22 cellular contexts compared by ENCODE assay signal in the genomic region with DNA sequence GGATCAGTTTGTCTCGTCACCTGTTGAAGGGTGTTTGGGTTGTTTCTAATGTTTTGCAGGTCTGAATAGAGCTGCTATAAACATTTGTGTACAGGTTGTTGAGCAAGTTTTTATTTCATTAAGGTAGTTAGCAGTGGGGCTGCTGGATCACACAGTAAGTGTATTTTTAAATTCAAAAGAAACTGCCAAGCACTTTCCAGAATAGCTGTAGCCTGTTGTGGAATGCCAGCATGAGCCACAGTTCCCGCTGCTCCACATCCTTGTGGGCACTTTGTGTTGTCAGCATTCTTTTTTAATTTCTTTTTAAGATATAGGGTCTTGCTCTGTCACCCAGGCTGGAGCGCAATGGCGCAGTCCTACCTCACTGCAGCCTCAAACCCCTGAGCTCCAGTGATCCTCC. TPM values are rescaled to one million over a fixed set of nuclear protein-coding genes. Genes with fewer than 3 reads are reported as not detected.
DNase-seq lines count a peak whose midpoint lies in the region; ATAC-seq, FAIRE-seq and TF ChIP-seq lines count a peak whose summit lies in the region.
"Had no signal": no experiment of that assay in that cellular context is flagged by ENCODE, and none has a peak within 500 bp of the region (broad histone marks: within the 10 kb centered on the region; RNA-seq: fewer than 3 reads in every experiment).

No MANE protein-coding gene starts in this region.

- H3K4me1 Mint-ChIP-seq in activated naive CD4-positive, alpha-beta T cell treated with anti-CD3 and anti-CD28 coated beads, Interleukin-2, amount 50 U/mL, for 24 hours = peaks cover 14% of the 10 kb centered on the region
- peaks cover 29% of the 10 kb centered on the region for H3K4me1 Mint-ChIP-seq in stimulated activated effector memory CD8-positive, alpha-beta T cell treated with anti-CD3 and anti-CD28 coated beads, Interleukin-12 subunit alpha, Interleukin-12 subunit beta, amount 100 ng/mL, for 72 hours

- WGBS in HepG2 (ENCODE audit: low lambda C conversion rate) = 95% methylated on average over 4 of the region's 4 CpGs

- peak; percentile 52 for ATAC-seq in left ventricle myocardium superior
- ATAC-seq in stimulated activated effector memory CD8-positive, alpha-beta T cell treated with anti-CD3 and anti-CD28 coated beads, Interleukin-12 subunit alpha, Interleukin-12 subunit beta, amount 100 ng/mL, for 72 hours = no peak
- ATAC-seq in HepG2 = no peak
- no peak for ATAC-seq in HG03460 (IDR thresholded peaks at IDR 0.05; ENCODE audit: unreplicated experiment)
- ATAC-seq: A549, HCT116 had no signal

- no peak for FAIRE-seq in HepG2 (lab: Jason Lieb, UNC)
- FAIRE-seq: A549, GM12892, RCC 7860 had no signal

- no peak for TF ChIP-seq RAD21 in HepG2 (CRISPR knock-in tag; IDR thresholded peaks at IDR 0.05)

- no peaks in the 10 kb centered on the region for H4K20me1 ChIP-seq in HepG2 (ENCODE audit: insufficient read depth, low read length)

- TF ChIP-seq EP300 in HepG2 (IDR thresholded peaks at IDR 0.05; ENCODE audit: low read depth in 2 of 2, low read length in 2 of 2) (no peak), HepG2 (CRISPR knock-in tag; IDR thresholded peaks at IDR 0.05; ENCODE audit: borderline replicate concordance) (no peak)

- H3K4me1 ChIP-seq in HepG2 (ENCODE audit: insufficient read depth, low read length) = peaks cover 20% of the 10 kb centered on the region

- H3K4me2 ChIP-seq in HepG2 (ENCODE audit: low read depth, low read length) = no peak overlapping the region
- H3K4me2 ChIP-seq: A549; BLaER1 treated with 17β-estradiol and CSF1 and Interleukin-3, amounts not matched to agents 10 nM and 100 nM had no signal

- no peaks in the 10 kb centered on the region for H3K27me3 ChIP-seq in HepG2 (ENCODE audit: control insufficient read depth in 1 of 2, insufficient read depth in 2 of 2, low read length in 2 of 2)
- H3K27me3 ChIP-seq: BLaER1 treated with 17β-estradiol and CSF1 and Interleukin-3, amounts not matched to agents 10 nM and 100 nM had no signal

- H3K27ac ChIP-seq in angular gyrus (ENCODE audit: low read depth, low read length) (peak overlapping the region; percentile 49), HepG2 (ENCODE audit: extremely low read length, insufficient read depth, low read length) (no peak overlapping the region)
- H3K27ac ChIP-seq: A549; BLaER1 treated with 17β-estradiol and CSF1 and Interleukin-3, amounts not matched to agents 10 nM and 100 nM; GM23248 had no signal

- H3K9ac ChIP-seq in HepG2 (ENCODE audit: insufficient read depth, low read depth, low read length) = no peak overlapping the region
- H3K9ac ChIP-seq: BLaER1 treated with 17β-estradiol and CSF1 and Interleukin-3, amounts not matched to agents 10 nM and 100 nM; GM23248 had no signal

- POLR2A ChIA-PET in HepG2 (lab: Yijun Ruan, JAX) = no interaction called here

- peak overlapping the region; percentile 59 for H3K27ac Mint-ChIP-seq in activated naive CD4-positive, alpha-beta T cell treated with anti-CD3 and anti-CD28 coated beads, Interleukin-2, amount 50 U/mL, for 24 hours
- H3K27ac Mint-ChIP-seq in stimulated activated effector memory CD8-positive, alpha-beta T cell treated with anti-CD3 and anti-CD28 coated beads, Interleukin-12 subunit alpha, Interleukin-12 subunit beta, amount 100 ng/mL, for 72 hours = peak overlapping the region; percentile 77

- intact Hi-C loops in left ventricle myocardium superior (cut with micrococcal nuclease) = no loop called here
- intact Hi-C loops in HepG2 (cut with micrococcal nuclease; ENCODE audit: unreplicated experiment) = no loop called here

- no peak overlapping the region for H3K4me3 ChIP-seq in HepG2 (replicated peaks in 1 of 3; ENCODE audit: insufficient read depth in 1 of 3, low read depth in 2 of 3, low read length in 3 of 3)
- H3K4me3 ChIP-seq: A549; BLaER1 treated with 17β-estradiol and CSF1 and Interleukin-3, amounts not matched to agents 10 nM and 100 nM; GM23248 had no signal

- no peaks in the 10 kb centered on the region for H3K9me3 Mint-ChIP-seq in activated naive CD4-positive, alpha-beta T cell treated with anti-CD3 and anti-CD28 coated beads, Interleukin-2, amount 50 U/mL, for 24 hours
- H3K9me3 Mint-ChIP-seq in stimulated activated effector memory CD8-positive, alpha-beta T cell treated with anti-CD3 and anti-CD28 coated beads, Interleukin-12 subunit alpha, Interleukin-12 subunit beta, amount 100 ng/mL, for 72 hours = no peaks in the 10 kb centered on the region
- H3K9me3 Mint-ChIP-seq: CD8-positive, alpha-beta memory T cell had no signal

- no peaks in the 10 kb centered on the region for H3K27me3 Mint-ChIP-seq in activated naive CD4-positive, alpha-beta T cell treated with anti-CD3 and anti-CD28 coated beads, Interleukin-2, amount 50 U/mL, for 24 hours
- H3K27me3 Mint-ChIP-seq: CD8-positive, alpha-beta memory T cell had no signal

- in situ Hi-C loops in HepG2 (cut with HindIII; ENCODE audit: extremely low pct_ligation_motif_present, low pct_unique_long_range_greater_than_20kb) = no loop called here

- TF ChIP-seq POLR2A in HepG2 (IDR thresholded peaks at IDR 0.05; ENCODE audit: insufficient read depth in 1 of 2, low read depth in 2 of 2, low read length in 2 of 2) = no peak

- CTCF ChIA-PET in HepG2 (lab: Yijun Ruan, JAX; ENCODE audit: low intra/inter-chr PET ratio, low total read pairs) = no interaction called here

- H3K36me3 ChIP-seq in HepG2 (replicated peaks in 1 of 2; ENCODE audit: control insufficient read depth in 1 of 2, insufficient read depth in 2 of 2, low read length in 2 of 2) = peaks cover 2 to 11% of the 10 kb centered on the region in 2 experiments; a peak in 2 of 5 replicates

- H3K4me3 Mint-ChIP-seq in activated naive CD4-positive, alpha-beta T cell treated with anti-CD3 and anti-CD28 coated beads, Interleukin-2, amount 50 U/mL, for 24 hours = no peak overlapping the region
- H3K4me3 Mint-ChIP-seq in stimulated activated effector memory CD8-positive, alpha-beta T cell treated with anti-CD3 and anti-CD28 coated beads, Interleukin-12 subunit alpha, Interleukin-12 subunit beta, amount 100 ng/mL, for 72 hours = no peak overlapping the region
- H3K4me3 Mint-ChIP-seq: CD8-positive, alpha-beta memory T cell had no signal

- H3K36me3 Mint-ChIP-seq in activated naive CD4-positive, alpha-beta T cell treated with anti-CD3 and anti-CD28 coated beads, Interleukin-2, amount 50 U/mL, for 24 hours = peaks cover 4% of the 10 kb centered on the region
- H3K36me3 Mint-ChIP-seq in stimulated activated effector memory CD8-positive, alpha-beta T cell treated with anti-CD3 and anti-CD28 coated beads, Interleukin-12 subunit alpha, Interleukin-12 subunit beta, amount 100 ng/mL, for 72 hours = peaks cover 85% of the 10 kb centered on the region

- TF ChIP-seq CTCF in HepG2 (CRISPR knock-in tag; IDR thresholded peaks at IDR 0.05) = no peak

- H3K9me3 ChIP-seq in HepG2 (ENCODE audit: low read length) = no peaks in the 10 kb centered on the region

- H3K79me2 ChIP-seq in HepG2 (ENCODE audit: insufficient read depth, low read length) = no peaks in the 10 kb centered on the region

- no peak for DNase-seq in activated naive CD4-positive, alpha-beta T cell treated with Interleukin-2 at 50 U/mL for 16 hours
- no peak for DNase-seq in left ventricle myocardium superior
- DNase-seq in stimulated activated effector memory CD8-positive, alpha-beta T cell treated with anti-CD3 and anti-CD28 coated beads, Interleukin-12 subunit alpha, Interleukin-12 subunit beta, amount 100 ng/mL, for 72 hours (ENCODE audit: low spot score in 2 of 2) = no peak
- no peak for DNase-seq in HepG2 (ENCODE audit: low spot score)
- DNase-seq: CD8-positive, alpha-beta memory T cell; GF-D8; GM23248; KBM-7; MV-4-11; NCI-H1417; NCI-H1930; NCI-H446; NCI-H69 had no signal

- no peak overlapping the region for H2AFZ ChIP-seq in HepG2 (ENCODE audit: low read length)
- H2AFZ ChIP-seq: GM23248 had no signal

- no TSS peak for BruUV-seq in HepG2 (replicated peaks; lab: Mats Ljungman, UMichigan)

RNA-seq across cellular contexts. Expression of a gene that starts 14.5 kb away (rescaled TPM):
- total RNA-seq in left ventricle myocardium superior (162 TPM), HepG2 (2016; rRNA removed; fragmentation: Illumina TruSeq; extraction: Trizol) (47.4 and 60.4 TPM in 2 replicates)
- 101 and 115 TPM in 2 replicates for total RNA-seq in HepG2 (2016; cell fraction: cytosol; rRNA removed; fragmentation: Illumina TruSeq; extraction: Trizol; ENCODE audit: low read depth)
- total RNA-seq in HepG2 (2016; cell fraction: insoluble cytoplasmic fraction; rRNA removed; fragmentation: Illumina TruSeq; extraction: Trizol) = 43.2 and 63.0 TPM in 2 replicates
- 157 and 168 TPM in 2 replicates for total RNA-seq in HepG2 (2016; cell fraction: membrane; rRNA removed; fragmentation: Illumina TruSeq; extraction: Trizol)
- total RNA-seq in HepG2 (2016; cell fraction: nucleus; rRNA removed; fragmentation: Illumina TruSeq; extraction: Trizol) = 38.4 and 45.7 TPM in 2 replicates
- polyA plus RNA-seq in HepG2 (2011; rRNA removed) = 52.0 and 76.2 TPM in 2 replicates
- polyA plus RNA-seq in HepG2 (2011; cell fraction: cytosol; rRNA removed) = 70.1 and 111 TPM in 2 replicates
- 318 and 399 TPM in 2 replicates for polyA plus RNA-seq in HepG2 (2011; cell fraction: nucleus; rRNA removed)
- polyA plus RNA-seq in HepG2 (2012) = 33.4 and 43.8 TPM in 2 replicates
- 106 and 116 TPM in 2 replicates for polyA plus RNA-seq in HepG2 (2016; cell fraction: cytosol; fragmentation: Illumina TruSeq; extraction: Trizol; ENCODE audit: low read depth)
- 41.2 and 50.1 TPM in 2 replicates for polyA plus RNA-seq in HepG2 (2016; cell fraction: insoluble cytoplasmic fraction; fragmentation: Illumina TruSeq; extraction: Trizol; ENCODE audit: low read depth)
- polyA plus RNA-seq in HepG2 (2016; cell fraction: membrane; fragmentation: Illumina TruSeq; extraction: Trizol; ENCODE audit: low read depth) = 127 and 134 TPM in 2 replicates
- polyA plus RNA-seq in HepG2 (2016; cell fraction: nucleus; fragmentation: Illumina TruSeq; extraction: Trizol; ENCODE audit: insufficient read depth, low read depth) = 94.3 and 97.4 TPM in 2 replicates
- polyA minus RNA-seq in HepG2 (2011; rRNA and poly(A)+ RNA removed; ENCODE audit: low replicate concordance) = 183 and 195 TPM in 2 replicates
- polyA minus RNA-seq in HepG2 (2011; cell fraction: cytosol; rRNA and poly(A)+ RNA removed) = 55.6 and 63.5 TPM in 2 replicates
- 34.1 and 36.8 TPM in 2 replicates for polyA minus RNA-seq in HepG2 (2011; cell fraction: nucleus; rRNA and poly(A)+ RNA removed)

RNA-seq across cellular contexts. Expression of a gene that starts 15.0 kb away (rescaled TPM):
- total RNA-seq in left ventricle myocardium superior = 2.2 TPM
- total RNA-seq in HepG2 (2016; rRNA removed; fragmentation: Illumina TruSeq; extraction: Trizol) = 2.0 and 4.9 TPM in 2 replicates
- total RNA-seq in HepG2 (2016; cell fraction: cytosol; rRNA removed; fragmentation: Illumina TruSeq; extraction: Trizol; ENCODE audit: low read depth) = 1.2 and 2.9 TPM in 2 replicates
- 1.4 and 4.7 TPM in 2 replicates for total RNA-seq in HepG2 (2016; cell fraction: insoluble cytoplasmic fraction; rRNA removed; fragmentation: Illumina TruSeq; extraction: Trizol)
- 2.1 and 3.5 TPM in 2 replicates for total RNA-seq in HepG2 (2016; cell fraction: membrane; rRNA removed; fragmentation: Illumina TruSeq; extraction: Trizol)
- 6.1 and 7.0 TPM in 2 replicates for total RNA-seq in HepG2 (2016; cell fraction: nucleus; rRNA removed; fragmentation: Illumina TruSeq; extraction: Trizol)
- polyA plus RNA-seq in HepG2 (2011; rRNA removed) = 12.8 and 18.3 TPM in 2 replicates
- 8.9 and 13.0 TPM in 2 replicates for polyA plus RNA-seq in HepG2 (2011; cell fraction: cytosol; rRNA removed)
- polyA plus RNA-seq in HepG2 (2011; cell fraction: nucleus; rRNA removed) = 94.5 and 107 TPM in 2 replicates
- 15.3 and 17.5 TPM in 2 replicates for polyA plus RNA-seq in HepG2 (2012)
- polyA plus RNA-seq in HepG2 (2016; cell fraction: cytosol; fragmentation: Illumina TruSeq; extraction: Trizol; ENCODE audit: low read depth) = 2.1 and 2.6 TPM in 2 replicates
- polyA plus RNA-seq in HepG2 (2016; cell fraction: insoluble cytoplasmic fraction; fragmentation: Illumina TruSeq; extraction: Trizol; ENCODE audit: low read depth) = 2.3 and 2.4 TPM in 2 replicates
- polyA plus RNA-seq in HepG2 (2016; cell fraction: membrane; fragmentation: Illumina TruSeq; extraction: Trizol; ENCODE audit: low read depth) = 2.2 and 3.1 TPM in 2 replicates
- 10.1 and 13.4 TPM in 2 replicates for polyA plus RNA-seq in HepG2 (2016; cell fraction: nucleus; fragmentation: Illumina TruSeq; extraction: Trizol; ENCODE audit: insufficient read depth, low read depth)
- 0.70 and 11.9 TPM in 2 replicates for polyA minus RNA-seq in HepG2 (2011; rRNA and poly(A)+ RNA removed; ENCODE audit: low replicate concordance)
- polyA minus RNA-seq in HepG2 (2011; cell fraction: cytosol; rRNA and poly(A)+ RNA removed) = 3.6 and 6.2 TPM in 2 replicates
- 7.0 and 7.2 TPM in 2 replicates for polyA minus RNA-seq in HepG2 (2011; cell fraction: nucleus; rRNA and poly(A)+ RNA removed)
- total RNA-seq: Daoy, GM23248 had no signal
- polyA plus RNA-seq: CD8-positive, alpha-beta memory T cell had no signal

RNA-seq across cellular contexts. Expression of a gene that starts 22.1 kb away (rescaled TPM):
- total RNA-seq in left ventricle myocardium superior (3.6 TPM), HepG2 (2016; rRNA removed; fragmentation: Illumina TruSeq; extraction: Trizol) (1.2 and 3.4 TPM in 2 replicates)
- 0.97 TPM in 1 of 2 replicates, not detected in the other for total RNA-seq in HepG2 (2016; cell fraction: cytosol; rRNA removed; fragmentation: Illumina TruSeq; extraction: Trizol; ENCODE audit: low read depth)
- total RNA-seq in HepG2 (2016; cell fraction: insoluble cytoplasmic fraction; rRNA removed; fragmentation: Illumina TruSeq; extraction: Trizol) = 0.89 and 3.4 TPM in 2 replicates
- total RNA-seq in HepG2 (2016; cell fraction: membrane; rRNA removed; fragmentation: Illumina TruSeq; extraction: Trizol) = 1.1 and 1.4 TPM in 2 replicates
- total RNA-seq in HepG2 (2016; cell fraction: nucleus; rRNA removed; fragmentation: Illumina TruSeq; extraction: Trizol) = 4.3 and 4.4 TPM in 2 replicates
- polyA plus RNA-seq in HepG2 (2011; rRNA removed) = 6.9 and 7.5 TPM in 2 replicates
- polyA plus RNA-seq in HepG2 (2011; cell fraction: cytosol; rRNA removed) = 1.1 and 1.6 TPM in 2 replicates
- 68.8 and 75.7 TPM in 2 replicates for polyA plus RNA-seq in HepG2 (2011; cell fraction: nucleus; rRNA removed)
- 5.5 and 6.7 TPM in 2 replicates for polyA plus RNA-seq in HepG2 (2012)
- polyA plus RNA-seq in HepG2 (2016; cell fraction: cytosol; fragmentation: Illumina TruSeq; extraction: Trizol; ENCODE audit: low read depth) = 0.62 and 0.70 TPM in 2 replicates
- 1.5 and 1.7 TPM in 2 replicates for polyA plus RNA-seq in HepG2 (2016; cell fraction: insoluble cytoplasmic fraction; fragmentation: Illumina TruSeq; extraction: Trizol; ENCODE audit: low read depth)
- 1.4 and 1.7 TPM in 2 replicates for polyA plus RNA-seq in HepG2 (2016; cell fraction: membrane; fragmentation: Illumina TruSeq; extraction: Trizol; ENCODE audit: low read depth)
- 23.3 and 27.4 TPM in 2 replicates for polyA plus RNA-seq in HepG2 (2016; cell fraction: nucleus; fragmentation: Illumina TruSeq; extraction: Trizol; ENCODE audit: insufficient read depth, low read depth)
- 3.2 and 7.0 TPM in 2 replicates for polyA minus RNA-seq in HepG2 (2011; rRNA and poly(A)+ RNA removed; ENCODE audit: low replicate concordance)
- polyA minus RNA-seq in HepG2 (2011; cell fraction: cytosol; rRNA and poly(A)+ RNA removed) = 1.6 and 3.5 TPM in 2 replicates
- polyA minus RNA-seq in HepG2 (2011; cell fraction: nucleus; rRNA and poly(A)+ RNA removed) = 5.3 and 7.7 TPM in 2 replicates
- total RNA-seq: Daoy, GM23248 had no signal
- polyA plus RNA-seq: CD8-positive, alpha-beta memory T cell; GM23248 had no signal

RNA-seq across cellular contexts. Expression of a gene that starts 43.7 kb away (rescaled TPM):
- total RNA-seq in left ventricle myocardium superior = 11.4 TPM
- 13.4 and 13.6 TPM in 2 replicates for total RNA-seq in HepG2 (2016; rRNA removed; fragmentation: Illumina TruSeq; extraction: Trizol)
- total RNA-seq in HepG2 (2016; cell fraction: cytosol; rRNA removed; fragmentation: Illumina TruSeq; extraction: Trizol; ENCODE audit: low read depth) = 2.6 and 2.9 TPM in 2 replicates
- total RNA-seq in HepG2 (2016; cell fraction: insoluble cytoplasmic fraction; rRNA removed; fragmentation: Illumina TruSeq; extraction: Trizol) = 12.1 and 13.9 TPM in 2 replicates
- total RNA-seq in HepG2 (2016; cell fraction: membrane; rRNA removed; fragmentation: Illumina TruSeq; extraction: Trizol) = 4.8 and 6.0 TPM in 2 replicates
- 10.7 and 13.3 TPM in 2 replicates for total RNA-seq in HepG2 (2016; cell fraction: nucleus; rRNA removed; fragmentation: Illumina TruSeq; extraction: Trizol)
- polyA plus RNA-seq in HepG2 (2011; rRNA removed) = 12.4 and 15.5 TPM in 2 replicates
- 8.6 and 12.5 TPM in 2 replicates for polyA plus RNA-seq in HepG2 (2011; cell fraction: cytosol; rRNA removed)
- polyA plus RNA-seq in HepG2 (2011; cell fraction: nucleus; rRNA removed) = 30.8 and 35.5 TPM in 2 replicates
- 7.0 and 8.7 TPM in 2 replicates for polyA plus RNA-seq in HepG2 (2012)
- polyA plus RNA-seq in HepG2 (2016; cell fraction: cytosol; fragmentation: Illumina TruSeq; extraction: Trizol; ENCODE audit: low read depth) = 1.7 and 2.3 TPM in 2 replicates
- 11.2 and 13.9 TPM in 2 replicates for polyA plus RNA-seq in HepG2 (2016; cell fraction: insoluble cytoplasmic fraction; fragmentation: Illumina TruSeq; extraction: Trizol; ENCODE audit: low read depth)
- polyA plus RNA-seq in HepG2 (2016; cell fraction: membrane; fragmentation: Illumina TruSeq; extraction: Trizol; ENCODE audit: low read depth) = 3.5 and 4.0 TPM in 2 replicates
- 24.7 and 26.6 TPM in 2 replicates for polyA plus RNA-seq in HepG2 (2016; cell fraction: nucleus; fragmentation: Illumina TruSeq; extraction: Trizol; ENCODE audit: insufficient read depth, low read depth)
- 25.6 and 44.8 TPM in 2 replicates for polyA minus RNA-seq in HepG2 (2011; rRNA and poly(A)+ RNA removed; ENCODE audit: low replicate concordance)
- polyA minus RNA-seq in HepG2 (2011; cell fraction: cytosol; rRNA and poly(A)+ RNA removed) = 10.1 and 12.2 TPM in 2 replicates
- polyA minus RNA-seq in HepG2 (2011; cell fraction: nucleus; rRNA and poly(A)+ RNA removed) = 13.0 and 15.2 TPM in 2 replicates

RNA-seq across cellular contexts. Expression of a gene that starts 47.3 kb away (rescaled TPM):
- total RNA-seq in left ventricle myocardium superior = 5,424 TPM
- total RNA-seq in HepG2 (2016; rRNA removed; fragmentation: Illumina TruSeq; extraction: Trizol) = 0.33 TPM in 1 of 2 replicates, not detected in the other
- total RNA-seq in HepG2 (2016; cell fraction: cytosol; rRNA removed; fragmentation: Illumina TruSeq; extraction: Trizol; ENCODE audit: low read depth) = not detected in 2 replicates
- total RNA-seq in HepG2 (2016; cell fraction: insoluble cytoplasmic fraction; rRNA removed; fragmentation: Illumina TruSeq; extraction: Trizol) = not detected in 2 replicates
- total RNA-seq in HepG2 (2016; cell fraction: membrane; rRNA removed; fragmentation: Illumina TruSeq; extraction: Trizol) = not detected in 2 replicates
- not detected in 2 replicates for total RNA-seq in HepG2 (2016; cell fraction: nucleus; rRNA removed; fragmentation: Illumina TruSeq; extraction: Trizol)
- polyA plus RNA-seq in HepG2 (2011; rRNA removed) = 0.31 and 0.50 TPM in 2 replicates
- polyA plus RNA-seq in HepG2 (2011; cell fraction: cytosol; rRNA removed) = 0.12 and 0.13 TPM in 2 replicates
- 0.90 and 1.8 TPM in 2 replicates for polyA plus RNA-seq in HepG2 (2011; cell fraction: nucleus; rRNA removed)
- polyA plus RNA-seq in HepG2 (2012) = not detected in 2 replicates
- not detected in 2 replicates for polyA plus RNA-seq in HepG2 (2016; cell fraction: cytosol; fragmentation: Illumina TruSeq; extraction: Trizol; ENCODE audit: low read depth)
- not detected in 2 replicates for polyA plus RNA-seq in HepG2 (2016; cell fraction: insoluble cytoplasmic fraction; fragmentation: Illumina TruSeq; extraction: Trizol; ENCODE audit: low read depth)
- polyA plus RNA-seq in HepG2 (2016; cell fraction: membrane; fragmentation: Illumina TruSeq; extraction: Trizol; ENCODE audit: low read depth) = not detected in 2 replicates
- not detected in 2 replicates for polyA plus RNA-seq in HepG2 (2016; cell fraction: nucleus; fragmentation: Illumina TruSeq; extraction: Trizol; ENCODE audit: insufficient read depth, low read depth)
- polyA minus RNA-seq in HepG2 (2011; rRNA and poly(A)+ RNA removed; ENCODE audit: low replicate concordance) = 4.6 TPM in 1 of 2 replicates, not detected in the other
- not detected in 2 replicates for polyA minus RNA-seq in HepG2 (2011; cell fraction: cytosol; rRNA and poly(A)+ RNA removed)
- not detected in 2 replicates for polyA minus RNA-seq in HepG2 (2011; cell fraction: nucleus; rRNA and poly(A)+ RNA removed)
- total RNA-seq: Daoy, GM23248 had no signal
